ENCODE assay signal across 7 cellular contexts in genomic region chr3:138332472-138333073, GRCh38. TPM values are rescaled to one million over a fixed set of nuclear protein-coding genes. Genes with fewer than 3 reads are reported as not detected.
DNase-seq lines count a peak whose midpoint lies in the region; ATAC-seq, FAIRE-seq and TF ChIP-seq lines count a peak whose summit lies in the region.

No MANE protein-coding gene starts in this region.

- no peak overlapping the region for H2BK5ac ChIP-seq in mesendoderm (ENCODE audit: low read length)

- H3K9ac ChIP-seq in MM.1S (ENCODE audit: low read length) (no peak overlapping the region), mesendoderm (ENCODE audit: low read length) (no peak overlapping the region)

- WGBS in mesendoderm (ENCODE audit: extremely low coverage, insufficient coverage, low lambda C conversion rate): no CpG with 5 or more reads among the region's 4 CpGs

- H3K4me2 ChIP-seq in MM.1S (ENCODE audit: low read depth, low read length): no peak overlapping the region
- H3K4me2 ChIP-seq in mesendoderm (ENCODE audit: low read length): no peak overlapping the region

- H3K79me1 ChIP-seq in mesendoderm (ENCODE audit: low read length): no peaks in the 10 kb centered on the region

- no peak overlapping the region for H2BK120ac ChIP-seq in mesendoderm (ENCODE audit: low read depth, low read length)

- H3K9me2 ChIP-seq in MM.1S (replicated peaks; ENCODE audit: insufficient read depth, low read length): no peaks in the 10 kb centered on the region

- H3K36me3 ChIP-seq in MM.1S (replicated peaks; ENCODE audit: insufficient read depth, low read length): no peaks in the 10 kb centered on the region
- no peaks in the 10 kb centered on the region for H3K36me3 ChIP-seq in mesendoderm (ENCODE audit: control insufficient read depth, insufficient read depth, low read length)

- no peak overlapping the region for H3K56ac ChIP-seq in mesendoderm (ENCODE audit: low read length)

- peak; percentile 50 for DNase-seq in MM.1S
- peak; percentile 45 to 65 for DNase-seq in T47D (ENCODE audit: low read depth in 1 of 2, low spot score in 1 of 2)
- peak; percentile 40 for DNase-seq in mesendoderm
- no peak for DNase-seq in caudate nucleus (lab: John Stamatoyannopoulos, UW)
- DNase-seq in activated gamma-delta T cell treated with Interleukin-2 at 50 U/mL for 16 hours: no peak

- H3K4me1 ChIP-seq in MM.1S (ENCODE audit: low read length) (peaks cover 6% of the 10 kb centered on the region; the same call in 1 of the 2 replicates), mesendoderm (ENCODE audit: control insufficient read depth, low read depth, low read length) (peaks cover 2% of the 10 kb centered on the region)

- H3K4ac ChIP-seq in mesendoderm (ENCODE audit: low read depth, low read length): no peak overlapping the region

- FAIRE-seq in G401.6 (lab: Jason Lieb, UNC): peak; percentile 94

- no peak overlapping the region for H2BK15ac ChIP-seq in mesendoderm (replicated peaks; ENCODE audit: low read depth)

- in situ Hi-C loops in T47D (cut with HindIII; ENCODE audit: low pct_unique_long_range_greater_than_20kb, low sequenced_read_pairs): no loop called here

- 0 out of 2 replicates have a peak, but pooled peaks cover 9% of the 10 kb centered on the region for H3K27me3 ChIP-seq in MM.1S (replicated peaks; ENCODE audit: insufficient read depth, low read length)
- no peaks in the 10 kb centered on the region for H3K27me3 ChIP-seq in mesendoderm (ENCODE audit: insufficient read depth, low read length, poor library complexity)

- H3K9me3 ChIP-seq in MM.1S (replicated peaks; ENCODE audit: insufficient read depth, low read length): no peaks in the 10 kb centered on the region

- H3F3A ChIP-seq in MM.1S (ENCODE audit: insufficient read depth, low read length): no peaks in the 10 kb centered on the region

- H4K5ac ChIP-seq in mesendoderm (ENCODE audit: low read length): no peak overlapping the region

- H2AFZ ChIP-seq in MM.1S (ENCODE audit: low read length): no peak overlapping the region

- no peak overlapping the region for H3K4me3 ChIP-seq in MM.1S (ENCODE audit: low read length)
- no peak overlapping the region for H3K4me3 ChIP-seq in mesendoderm (ENCODE audit: low read length)

- H3K79me2 ChIP-seq in MM.1S (ENCODE audit: low read length) (no peaks in the 10 kb centered on the region), mesendoderm (ENCODE audit: control insufficient read depth, insufficient read depth, low read length) (no peaks in the 10 kb centered on the region)

- no peak overlapping the region for H3K27ac ChIP-seq in MM.1S (ENCODE audit: low read length)
- H3K27ac ChIP-seq in mesendoderm (ENCODE audit: low read depth, low read length): no peak overlapping the region
- H3K27ac ChIP-seq in caudate nucleus (ENCODE audit: low read depth, low read length): no peak overlapping the region

- no peak for ATAC-seq in GM19455 (IDR thresholded peaks at IDR 0.05; ENCODE audit: unreplicated experiment)

- no peak overlapping the region for H2AK5ac ChIP-seq in mesendoderm (ENCODE audit: low read length)

- H4K20me1 ChIP-seq in MM.1S (ENCODE audit: insufficient read depth, low read length): no peaks in the 10 kb centered on the region

- peak; percentile 57 for TF ChIP-seq CTCF in MM.1S (IDR thresholded peaks at IDR 0.05; ENCODE audit: low read length)

- H3K23ac ChIP-seq in mesendoderm (ENCODE audit: low read length): no peak overlapping the region

- H3K18ac ChIP-seq in mesendoderm (ENCODE audit: low read length): no peak overlapping the region

- H4K8ac ChIP-seq in mesendoderm (ENCODE audit: low read depth, low read length): no peak overlapping the region

RNA-seq across cellular contexts. Expression of gene NME9, which starts 2.9 kb away (rescaled TPM):
- polyA plus RNA-seq in mesendoderm (2013, experiment 1 of 2): not detected
- 0.04 TPM for polyA plus RNA-seq in mesendoderm (2013, experiment 2 of 2)

RNA-seq across cellular contexts. Expression of gene MRAS, which starts 15.8 kb away (rescaled TPM):
- 9.5 TPM for polyA plus RNA-seq in mesendoderm (2013, experiment 1 of 2)
- polyA plus RNA-seq in mesendoderm (2013, experiment 2 of 2): 7.3 TPM

Comparison
In these comparisons a context has a peak if more than half of its experiments do, and no peak if none do; other contexts are left out.
1. DNase-seq: peak in MM.1S (single experiment), T47D (2 of 2) and mesendoderm (single experiment); none in caudate nucleus (0 of 61) and activated gamma-delta T cell treated with Interleukin-2 at 50 U/mL for 16 hours (single experiment).